In the genomic region with DNA sequence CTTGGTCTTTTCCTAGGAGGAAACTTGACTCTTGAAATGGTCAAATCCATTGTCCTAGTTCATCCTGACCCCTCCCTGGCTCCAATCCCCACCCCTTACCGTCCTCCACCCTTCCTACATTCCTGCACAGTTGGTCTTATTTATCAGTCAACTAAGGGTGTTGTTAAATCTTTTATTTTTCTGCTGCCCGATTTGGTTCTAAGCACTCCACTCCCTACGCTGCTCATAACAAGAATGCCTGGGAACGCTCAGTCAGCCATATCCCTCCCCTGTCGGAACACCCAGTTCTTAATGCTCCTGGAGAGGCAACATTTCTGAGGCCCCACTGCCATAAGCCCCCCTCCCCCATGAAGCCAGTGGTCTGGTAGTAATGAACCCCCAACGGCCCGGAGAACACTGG, we compare ENCODE assay signal across 1 cellular context.
TF ChIP-seq lines count a peak whose summit lies in the region.

No MANE protein-coding gene starts in this region.

TF ChIP-seq in IMR-90, 13 proteins besides CTCF, POLR2A, EP300 and RAD21:
- TF ChIP-seq MAZ (IDR thresholded peaks at IDR 0.05; ENCODE audit: borderline replicate concordance, low read depth, low read length) (no peak), MXI1 (IDR thresholded peaks at IDR 0.05; ENCODE audit: borderline replicate concordance, low read depth, low read length) (no peak), RFX5 (IDR thresholded peaks at IDR 0.05; ENCODE audit: low read depth, low read length) (no peak), CEBPB (IDR thresholded peaks at IDR 0.05; ENCODE audit: low read depth, low read length) (no peak), NFE2L2 (IDR thresholded peaks at IDR 0.05; ENCODE audit: low read depth, low read length) (no peak)
- TF ChIP-seq, protein P1, sequence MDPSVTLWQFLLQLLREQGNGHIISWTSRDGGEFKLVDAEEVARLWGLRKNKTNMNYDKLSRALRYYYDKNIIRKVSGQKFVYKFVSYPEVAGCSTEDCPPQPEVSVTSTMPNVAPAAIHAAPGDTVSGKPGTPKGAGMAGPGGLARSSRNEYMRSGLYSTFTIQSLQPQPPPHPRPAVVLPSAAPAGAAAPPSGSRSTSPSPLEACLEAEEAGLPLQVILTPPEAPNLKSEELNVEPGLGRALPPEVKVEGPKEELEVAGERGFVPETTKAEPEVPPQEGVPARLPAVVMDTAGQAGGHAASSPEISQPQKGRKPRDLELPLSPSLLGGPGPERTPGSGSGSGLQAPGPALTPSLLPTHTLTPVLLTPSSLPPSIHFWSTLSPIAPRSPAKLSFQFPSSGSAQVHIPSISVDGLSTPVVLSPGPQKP (IDR thresholded peaks at IDR 0.05; ENCODE audit: borderline replicate concordance, low read depth, low read length) = no peak
